ENCODE assay signal across 1 cellular context in genomic region chr2:207847098-207847806, GRCh38.
TF ChIP-seq lines count a peak whose summit lies in the region.

No MANE protein-coding gene starts in this region.

TF ChIP-seq in HepG2, 621 proteins besides CTCF, POLR2A, EP300 and RAD21 (continued from another document and continues in another):
- TF ChIP-seq, protein P1, sequence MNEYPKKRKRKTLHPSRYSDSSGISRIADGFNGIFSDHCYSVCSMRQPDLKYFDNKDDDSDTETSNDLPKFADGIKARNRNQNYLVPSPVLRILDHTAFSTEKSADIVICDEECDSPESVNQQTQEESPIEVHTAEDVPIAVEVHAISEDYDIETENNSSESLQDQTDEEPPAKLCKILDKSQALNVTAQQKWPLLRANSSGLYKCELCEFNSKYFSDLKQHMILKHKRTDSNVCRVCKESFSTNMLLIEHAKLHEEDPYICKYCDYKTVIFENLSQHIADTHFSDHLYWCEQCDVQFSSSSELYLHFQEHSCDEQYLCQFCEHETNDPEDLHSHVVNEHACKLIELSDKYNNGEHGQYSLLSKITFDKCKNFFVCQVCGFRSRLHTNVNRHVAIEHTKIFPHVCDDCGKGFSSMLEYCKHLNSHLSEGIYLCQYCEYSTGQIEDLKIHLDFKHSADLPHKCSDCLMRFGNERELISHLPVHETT (CRISPR knock-in tag; conservative IDR thresholded peaks at IDR 0.05), result 0 out of 2 replicates have a peak, but pooled peaks have one; percentile 5
- TF ChIP-seq GFI1 (CRISPR knock-in tag; IDR thresholded peaks at IDR 0.05; ENCODE audit: borderline replicate concordance) (peak; percentile 78; the same call in 1 of the 2 replicates), ZNF256 (CRISPR knock-in tag; conservative IDR thresholded peaks at IDR 0.05) (peak; percentile 82; the same call in 1 of the 2 replicates), MED8 (CRISPR knock-in tag; IDR thresholded peaks at IDR 0.05; ENCODE audit: insufficient replicate concordance) (peak; percentile 63), ZNF296 (CRISPR knock-in tag; conservative IDR thresholded peaks at IDR 0.05) (no peak), SSRP1 (CRISPR knock-in tag; IDR thresholded peaks at IDR 0.05) (peak; percentile 7; the same call in 1 of the 2 replicates), ZNF460 (CRISPR knock-in tag; IDR thresholded peaks at IDR 0.05; ENCODE audit: borderline replicate concordance) (no peak; the same call in 1 of the 2 replicates), POLR2G (IDR thresholded peaks at IDR 0.05; ENCODE audit: low read depth, low read length) (peak; percentile 36; the same call in 1 of the 2 replicates), SOX13 (IDR thresholded peaks at IDR 0.05) (peak; percentile 83), SOX13 (CRISPR knock-in tag; conservative IDR thresholded peaks at IDR 0.05 in 1 of 2, IDR thresholded peaks at IDR 0.05 in 1 of 2) (peak; percentile 35 to 99; a peak in 2 of 4 replicates), MEIS1 (CRISPR knock-in tag; IDR thresholded peaks at IDR 0.05; ENCODE audit: borderline replicate concordance) (0 out of 2 replicates have a peak, but pooled peaks have one; percentile 67), NFATC3 (CRISPR knock-in tag; IDR thresholded peaks at IDR 0.05) (no peak), REST (IDR thresholded peaks at IDR 0.05; ENCODE audit: borderline replicate concordance in 1 of 2, low read depth in 1 of 2, low read length in 2 of 2) (peak in 1 of 2 experiments; percentile 65; a peak in 1 of 4 replicates), AHDC1 (CRISPR knock-in tag; IDR thresholded peaks at IDR 0.05; ENCODE audit: borderline replicate concordance) (peak; percentile 82; the same call in 1 of the 2 replicates), ZNF782 (CRISPR knock-in tag; IDR thresholded peaks at IDR 0.05; ENCODE audit: borderline replicate concordance) (no peak), ATF2 (CRISPR knock-in tag; IDR thresholded peaks at IDR 0.05) (peak; percentile 76), MYPOP (CRISPR knock-in tag; IDR thresholded peaks at IDR 0.05) (peak; percentile 51; the same call in 1 of the 2 replicates), ZNF547 (CRISPR knock-in tag; IDR thresholded peaks at IDR 0.05) (no peak), PITX1 (CRISPR knock-in tag; IDR thresholded peaks at IDR 0.05) (peak; percentile 89), CENPBD1 (CRISPR knock-in tag; IDR thresholded peaks at IDR 0.05; ENCODE audit: borderline replicate concordance, low read depth) (no peak), NFYC (CRISPR knock-in tag; IDR thresholded peaks at IDR 0.05) (peak; percentile 28; the same call in 1 of the 2 replicates), SAP130 (CRISPR knock-in tag; IDR thresholded peaks at IDR 0.05; ENCODE audit: low read depth) (peak; percentile 84), NFIC (IDR thresholded peaks at IDR 0.05; ENCODE audit: low read length) (peak; percentile 90), SKI (IDR thresholded peaks at IDR 0.05; ENCODE audit: partially characterized antibody) (peak; percentile 71), CEBPG (CRISPR knock-in tag; IDR thresholded peaks at IDR 0.05) (peak; percentile 71), NFIB (CRISPR knock-in tag; IDR thresholded peaks at IDR 0.05; ENCODE audit: borderline replicate concordance) (no peak), SALL1 (CRISPR knock-in tag; IDR thresholded peaks at IDR 0.05) (peak; percentile 84)
- TF ChIP-seq, protein P2, sequence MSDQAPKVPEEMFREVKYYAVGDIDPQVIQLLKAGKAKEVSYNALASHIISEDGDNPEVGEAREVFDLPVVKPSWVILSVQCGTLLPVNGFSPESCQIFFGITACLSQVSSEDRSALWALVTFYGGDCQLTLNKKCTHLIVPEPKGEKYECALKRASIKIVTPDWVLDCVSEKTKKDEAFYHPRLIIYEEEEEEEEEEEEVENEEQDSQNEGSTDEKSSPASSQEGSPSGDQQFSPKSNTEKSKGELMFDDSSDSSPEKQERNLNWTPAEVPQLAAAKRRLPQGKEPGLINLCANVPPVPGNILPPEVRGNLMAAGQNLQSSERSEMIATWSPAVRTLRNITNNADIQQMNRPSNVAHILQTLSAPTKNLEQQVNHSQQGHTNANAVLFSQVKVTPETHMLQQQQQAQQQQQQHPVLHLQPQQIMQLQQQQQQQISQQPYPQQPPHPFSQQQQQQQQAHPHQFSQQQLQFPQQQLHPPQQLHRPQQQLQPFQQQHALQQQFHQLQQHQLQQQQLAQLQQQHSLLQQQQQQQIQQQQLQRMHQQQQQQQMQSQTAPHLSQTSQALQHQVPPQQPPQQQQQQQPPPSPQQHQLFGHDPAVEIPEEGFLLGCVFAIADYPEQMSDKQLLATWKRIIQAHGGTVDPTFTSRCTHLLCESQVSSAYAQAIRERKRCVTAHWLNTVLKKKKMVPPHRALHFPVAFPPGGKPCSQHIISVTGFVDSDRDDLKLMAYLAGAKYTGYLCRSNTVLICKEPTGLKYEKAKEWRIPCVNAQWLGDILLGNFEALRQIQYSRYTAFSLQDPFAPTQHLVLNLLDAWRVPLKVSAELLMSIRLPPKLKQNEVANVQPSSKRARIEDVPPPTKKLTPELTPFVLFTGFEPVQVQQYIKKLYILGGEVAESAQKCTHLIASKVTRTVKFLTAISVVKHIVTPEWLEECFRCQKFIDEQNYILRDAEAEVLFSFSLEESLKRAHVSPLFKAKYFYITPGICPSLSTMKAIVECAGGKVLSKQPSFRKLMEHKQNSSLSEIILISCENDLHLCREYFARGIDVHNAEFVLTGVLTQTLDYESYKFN (CRISPR knock-in tag; conservative IDR thresholded peaks at IDR 0.05), result peak; percentile 92
- TF ChIP-seq, protein P3, sequence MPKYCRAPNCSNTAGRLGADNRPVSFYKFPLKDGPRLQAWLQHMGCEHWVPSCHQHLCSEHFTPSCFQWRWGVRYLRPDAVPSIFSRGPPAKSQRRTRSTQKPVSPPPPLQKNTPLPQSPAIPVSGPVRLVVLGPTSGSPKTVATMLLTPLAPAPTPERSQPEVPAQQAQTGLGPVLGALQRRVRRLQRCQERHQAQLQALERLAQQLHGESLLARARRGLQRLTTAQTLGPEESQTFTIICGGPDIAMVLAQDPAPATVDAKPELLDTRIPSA (CRISPR knock-in tag; IDR thresholded peaks at IDR 0.05; ENCODE audit: borderline replicate concordance), result no peak
- TF ChIP-seq, protein P4, sequence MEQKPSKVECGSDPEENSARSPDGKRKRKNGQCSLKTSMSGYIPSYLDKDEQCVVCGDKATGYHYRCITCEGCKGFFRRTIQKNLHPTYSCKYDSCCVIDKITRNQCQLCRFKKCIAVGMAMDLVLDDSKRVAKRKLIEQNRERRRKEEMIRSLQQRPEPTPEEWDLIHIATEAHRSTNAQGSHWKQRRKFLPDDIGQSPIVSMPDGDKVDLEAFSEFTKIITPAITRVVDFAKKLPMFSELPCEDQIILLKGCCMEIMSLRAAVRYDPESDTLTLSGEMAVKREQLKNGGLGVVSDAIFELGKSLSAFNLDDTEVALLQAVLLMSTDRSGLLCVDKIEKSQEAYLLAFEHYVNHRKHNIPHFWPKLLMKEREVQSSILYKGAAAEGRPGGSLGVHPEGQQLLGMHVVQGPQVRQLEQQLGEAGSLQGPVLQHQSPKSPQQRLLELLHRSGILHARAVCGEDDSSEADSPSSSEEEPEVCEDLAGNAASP (CRISPR knock-in tag; IDR thresholded peaks at IDR 0.05; ENCODE audit: borderline replicate concordance), result peak; percentile 89
- TF ChIP-seq, protein P5, sequence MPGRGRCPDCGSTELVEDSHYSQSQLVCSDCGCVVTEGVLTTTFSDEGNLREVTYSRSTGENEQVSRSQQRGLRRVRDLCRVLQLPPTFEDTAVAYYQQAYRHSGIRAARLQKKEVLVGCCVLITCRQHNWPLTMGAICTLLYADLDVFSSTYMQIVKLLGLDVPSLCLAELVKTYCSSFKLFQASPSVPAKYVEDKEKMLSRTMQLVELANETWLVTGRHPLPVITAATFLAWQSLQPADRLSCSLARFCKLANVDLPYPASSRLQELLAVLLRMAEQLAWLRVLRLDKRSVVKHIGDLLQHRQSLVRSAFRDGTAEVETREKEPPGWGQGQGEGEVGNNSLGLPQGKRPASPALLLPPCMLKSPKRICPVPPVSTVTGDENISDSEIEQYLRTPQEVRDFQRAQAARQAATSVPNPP (CRISPR knock-in tag; IDR thresholded peaks at IDR 0.05), result peak; percentile 78; the same call in 1 of the 2 replicates
- TF ChIP-seq, protein P6, sequence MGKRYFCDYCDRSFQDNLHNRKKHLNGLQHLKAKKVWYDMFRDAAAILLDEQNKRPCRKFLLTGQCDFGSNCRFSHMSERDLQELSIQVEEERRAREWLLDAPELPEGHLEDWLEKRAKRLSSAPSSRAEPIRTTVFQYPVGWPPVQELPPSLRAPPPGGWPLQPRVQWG (CRISPR knock-in tag; IDR thresholded peaks at IDR 0.05; ENCODE audit: borderline replicate concordance, low read depth), result no peak
